Comparison of ENCODE assay signal across 1 cellular context in the genomic region with DNA sequence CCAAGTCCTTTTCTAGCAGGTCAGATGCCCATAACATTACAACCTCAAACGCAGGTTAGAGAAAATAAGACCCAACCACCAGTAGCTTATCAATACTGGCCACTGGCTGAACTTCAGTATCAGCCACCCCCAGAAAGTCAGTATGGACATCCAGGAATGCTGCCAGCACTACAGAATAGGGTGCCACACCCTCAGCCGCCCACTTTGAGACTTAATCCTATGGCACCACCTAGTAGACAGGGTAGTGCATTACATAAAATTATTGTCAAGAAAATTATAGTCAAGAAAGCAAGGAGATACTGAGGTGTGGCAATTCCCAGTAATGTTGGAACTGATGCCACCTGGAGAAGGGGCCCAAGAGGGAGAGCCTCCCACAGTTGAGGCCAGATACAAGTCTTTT.
TF ChIP-seq lines count a peak whose summit lies in the region.

No MANE protein-coding gene starts in this region.

TF ChIP-seq in HepG2, 621 proteins besides CTCF, POLR2A, EP300 and RAD21:
- peak; percentile 18; the same call in 1 of the 2 replicates for TF ChIP-seq STAG1 (CRISPR knock-in tag; IDR thresholded peaks at IDR 0.05)
- TF ChIP-seq, protein P1, sequence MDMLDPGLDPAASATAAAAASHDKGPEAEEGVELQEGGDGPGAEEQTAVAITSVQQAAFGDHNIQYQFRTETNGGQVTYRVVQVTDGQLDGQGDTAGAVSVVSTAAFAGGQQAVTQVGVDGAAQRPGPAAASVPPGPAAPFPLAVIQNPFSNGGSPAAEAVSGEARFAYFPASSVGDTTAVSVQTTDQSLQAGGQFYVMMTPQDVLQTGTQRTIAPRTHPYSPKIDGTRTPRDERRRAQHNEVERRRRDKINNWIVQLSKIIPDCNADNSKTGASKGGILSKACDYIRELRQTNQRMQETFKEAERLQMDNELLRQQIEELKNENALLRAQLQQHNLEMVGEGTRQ (IDR thresholded peaks at IDR 0.05; ENCODE audit: low read depth, low read length): no peak
- TF ChIP-seq, protein P1 (CRISPR knock-in tag; IDR thresholded peaks at IDR 0.05; ENCODE audit: borderline replicate concordance): no peak
TF ChIP-seq in HepG2: peak in this region for 1.
